Comparison of ENCODE assay signal across 1 cellular context in genomic region chr1:16072616-16073484, GRCh38.
A peak's percentile ranks its signal among the peaks of the same experiment; 100 is the strongest.
TF ChIP-seq lines count a peak whose summit lies in the region.

No MANE protein-coding gene starts in this region.

TF ChIP-seq in HEK293, 187 proteins besides CTCF, POLR2A, EP300 and RAD21 (continued from another document):
- TF ChIP-seq, protein P1, sequence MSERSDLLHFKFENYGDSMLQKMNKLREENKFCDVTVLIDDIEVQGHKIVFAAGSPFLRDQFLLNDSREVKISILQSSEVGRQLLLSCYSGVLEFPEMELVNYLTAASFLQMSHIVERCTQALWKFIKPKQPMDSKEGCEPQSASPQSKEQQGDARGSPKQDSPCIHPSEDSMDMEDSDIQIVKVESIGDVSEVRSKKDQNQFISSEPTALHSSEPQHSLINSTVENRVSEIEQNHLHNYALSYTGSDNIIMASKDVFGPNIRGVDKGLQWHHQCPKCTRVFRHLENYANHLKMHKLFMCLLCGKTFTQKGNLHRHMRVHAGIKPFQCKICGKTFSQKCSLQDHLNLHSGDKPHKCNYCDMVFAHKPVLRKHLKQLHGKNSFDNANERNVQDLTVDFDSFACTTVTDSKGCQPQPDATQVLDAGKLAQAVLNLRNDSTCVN (tag by site-specific recombination; optimal IDR thresholded peaks at IDR 0.05), result peak; percentile 63
- peak; percentile 70 for TF ChIP-seq GLIS1 (tag by site-specific recombination; IDR thresholded peaks at IDR 0.05)
- TF ChIP-seq ZIC2 (tag by site-specific recombination; IDR thresholded peaks at IDR 0.05), result peak; percentile 90
- TF ChIP-seq, protein P2, sequence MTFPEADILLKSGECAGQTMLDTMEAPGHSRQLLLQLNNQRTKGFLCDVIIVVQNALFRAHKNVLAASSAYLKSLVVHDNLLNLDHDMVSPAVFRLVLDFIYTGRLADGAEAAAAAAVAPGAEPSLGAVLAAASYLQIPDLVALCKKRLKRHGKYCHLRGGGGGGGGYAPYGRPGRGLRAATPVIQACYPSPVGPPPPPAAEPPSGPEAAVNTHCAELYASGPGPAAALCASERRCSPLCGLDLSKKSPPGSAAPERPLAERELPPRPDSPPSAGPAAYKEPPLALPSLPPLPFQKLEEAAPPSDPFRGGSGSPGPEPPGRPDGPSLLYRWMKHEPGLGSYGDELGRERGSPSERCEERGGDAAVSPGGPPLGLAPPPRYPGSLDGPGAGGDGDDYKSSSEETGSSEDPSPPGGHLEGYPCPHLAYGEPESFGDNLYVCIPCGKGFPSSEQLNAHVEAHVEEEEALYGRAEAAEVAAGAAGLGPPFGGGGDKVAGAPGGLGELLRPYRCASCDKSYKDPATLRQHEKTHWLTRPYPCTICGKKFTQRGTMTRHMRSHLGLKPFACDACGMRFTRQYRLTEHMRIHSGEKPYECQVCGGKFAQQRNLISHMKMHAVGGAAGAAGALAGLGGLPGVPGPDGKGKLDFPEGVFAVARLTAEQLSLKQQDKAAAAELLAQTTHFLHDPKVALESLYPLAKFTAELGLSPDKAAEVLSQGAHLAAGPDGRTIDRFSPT (tag by site-specific recombination; IDR thresholded peaks at IDR 0.05), result peak; percentile 17; the same call in 1 of the 2 replicates
- TF ChIP-seq ZNF184 (tag by site-specific recombination; IDR thresholded peaks at IDR 0.05), result no peak
- no peak for TF ChIP-seq SALL2 (tag by site-specific recombination; IDR thresholded peaks at IDR 0.05; ENCODE audit: borderline replicate concordance)
- TF ChIP-seq ZNF423 (tag by site-specific recombination; IDR thresholded peaks at IDR 0.05), result 0 out of 2 replicates have a peak, but pooled peaks have one; percentile 16
- TF ChIP-seq ZFP41 (tag by site-specific recombination; IDR thresholded peaks at IDR 0.05; ENCODE audit: borderline replicate concordance), result no peak
- peak; percentile 51; the same call in 1 of the 2 replicates for TF ChIP-seq ZNF391 (tag by site-specific recombination; IDR thresholded peaks at IDR 0.05; ENCODE audit: borderline replicate concordance, low read depth)
- peak; percentile 66; the same call in 1 of the 2 replicates for TF ChIP-seq KLF8 (tag by site-specific recombination; IDR thresholded peaks at IDR 0.05)
- 0 out of 2 replicates have a peak, but pooled peaks have one; percentile 17 for TF ChIP-seq ZNF561 (tag by site-specific recombination; IDR thresholded peaks at IDR 0.05; ENCODE audit: borderline replicate concordance)
- peak; percentile 27; the same call in 1 of the 2 replicates for TF ChIP-seq SP2 (tag by site-specific recombination; IDR thresholded peaks at IDR 0.05)
- TF ChIP-seq ZNF501 (tag by site-specific recombination; IDR thresholded peaks at IDR 0.05), result no peak
- TF ChIP-seq ZNF394 (tag by site-specific recombination; IDR thresholded peaks at IDR 0.05; ENCODE audit: borderline replicate concordance), result no peak
- no peak for TF ChIP-seq EGR2 (tag by site-specific recombination; IDR thresholded peaks at IDR 0.05; ENCODE audit: low read depth)
- peak; percentile 38; the same call in 1 of the 2 replicates for TF ChIP-seq KLF1 (tag by site-specific recombination; IDR thresholded peaks at IDR 0.05)
- 0 out of 2 replicates have a peak, but pooled peaks have one; percentile 41 for TF ChIP-seq ZBTB7A (tag by site-specific recombination; IDR thresholded peaks at IDR 0.05; ENCODE audit: low read depth)
- TF ChIP-seq, protein P3, sequence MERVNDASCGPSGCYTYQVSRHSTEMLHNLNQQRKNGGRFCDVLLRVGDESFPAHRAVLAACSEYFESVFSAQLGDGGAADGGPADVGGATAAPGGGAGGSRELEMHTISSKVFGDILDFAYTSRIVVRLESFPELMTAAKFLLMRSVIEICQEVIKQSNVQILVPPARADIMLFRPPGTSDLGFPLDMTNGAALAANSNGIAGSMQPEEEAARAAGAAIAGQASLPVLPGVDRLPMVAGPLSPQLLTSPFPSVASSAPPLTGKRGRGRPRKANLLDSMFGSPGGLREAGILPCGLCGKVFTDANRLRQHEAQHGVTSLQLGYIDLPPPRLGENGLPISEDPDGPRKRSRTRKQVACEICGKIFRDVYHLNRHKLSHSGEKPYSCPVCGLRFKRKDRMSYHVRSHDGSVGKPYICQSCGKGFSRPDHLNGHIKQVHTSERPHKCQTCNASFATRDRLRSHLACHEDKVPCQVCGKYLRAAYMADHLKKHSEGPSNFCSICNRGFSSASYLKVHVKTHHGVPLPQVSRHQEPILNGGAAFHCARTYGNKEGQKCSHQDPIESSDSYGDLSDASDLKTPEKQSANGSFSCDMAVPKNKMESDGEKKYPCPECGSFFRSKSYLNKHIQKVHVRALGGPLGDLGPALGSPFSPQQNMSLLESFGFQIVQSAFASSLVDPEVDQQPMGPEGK (tag by site-specific recombination; IDR thresholded peaks at IDR 0.05), result peak; percentile 63
- peak; percentile 72 for TF ChIP-seq ZBTB48 (tag by site-specific recombination; IDR thresholded peaks at IDR 0.05)
- peak; percentile 79 for TF ChIP-seq ZBTB20 (tag by site-specific recombination; IDR thresholded peaks at IDR 0.05)
- TF ChIP-seq HOXA7 (CRISPR knock-in tag; IDR thresholded peaks at IDR 0.05; ENCODE audit: borderline replicate concordance), result no peak
- TF ChIP-seq, protein P4, sequence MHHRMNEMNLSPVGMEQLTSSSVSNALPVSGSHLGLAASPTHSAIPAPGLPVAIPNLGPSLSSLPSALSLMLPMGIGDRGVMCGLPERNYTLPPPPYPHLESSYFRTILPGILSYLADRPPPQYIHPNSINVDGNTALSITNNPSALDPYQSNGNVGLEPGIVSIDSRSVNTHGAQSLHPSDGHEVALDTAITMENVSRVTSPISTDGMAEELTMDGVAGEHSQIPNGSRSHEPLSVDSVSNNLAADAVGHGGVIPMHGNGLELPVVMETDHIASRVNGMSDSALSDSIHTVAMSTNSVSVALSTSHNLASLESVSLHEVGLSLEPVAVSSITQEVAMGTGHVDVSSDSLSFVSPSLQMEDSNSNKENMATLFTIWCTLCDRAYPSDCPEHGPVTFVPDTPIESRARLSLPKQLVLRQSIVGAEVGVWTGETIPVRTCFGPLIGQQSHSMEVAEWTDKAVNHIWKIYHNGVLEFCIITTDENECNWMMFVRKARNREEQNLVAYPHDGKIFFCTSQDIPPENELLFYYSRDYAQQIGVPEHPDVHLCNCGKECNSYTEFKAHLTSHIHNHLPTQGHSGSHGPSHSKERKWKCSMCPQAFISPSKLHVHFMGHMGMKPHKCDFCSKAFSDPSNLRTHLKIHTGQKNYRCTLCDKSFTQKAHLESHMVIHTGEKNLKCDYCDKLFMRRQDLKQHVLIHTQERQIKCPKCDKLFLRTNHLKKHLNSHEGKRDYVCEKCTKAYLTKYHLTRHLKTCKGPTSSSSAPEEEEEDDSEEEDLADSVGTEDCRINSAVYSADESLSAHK (tag by site-specific recombination; IDR thresholded peaks at IDR 0.05), result peak; percentile 19; the same call in 1 of the 2 replicates
- TF ChIP-seq ZBTB11 (tag by site-specific recombination; conservative IDR thresholded peaks at IDR 0.05; ENCODE audit: low read depth), result no peak
- TF ChIP-seq HOXC10 (CRISPR knock-in tag; IDR thresholded peaks at IDR 0.05), result no peak
- TF ChIP-seq ZNF76 (tag by site-specific recombination; IDR thresholded peaks at IDR 0.05; ENCODE audit: borderline replicate concordance, low read depth), result 0 out of 2 replicates have a peak, but pooled peaks have one; percentile 26
TF ChIP-seq in HEK293: peak in this region for 21.
